In genomic region chr17:80990921-80991644, GRCh38 we compare ENCODE assay signal across 8 cellular contexts. TPM values are rescaled to one million over a fixed set of nuclear protein-coding genes. Genes with fewer than 3 reads are reported as not detected.
DNase-seq lines count a peak whose midpoint lies in the region; ATAC-seq and TF ChIP-seq lines count a peak whose summit lies in the region.

No MANE protein-coding gene starts in this region.

- DNase-seq in IMR-90 = no peak
- no peak for DNase-seq in choroid plexus epithelial cell (ENCODE audit: low read depth)
- no peak for DNase-seq in naive thymus-derived CD8-positive, alpha-beta T cell
- no peak for DNase-seq in anterior cingulate cortex (lab: John Stamatoyannopoulos, UW)
- no peak for DNase-seq in activated gamma-delta T cell (lab: John Stamatoyannopoulos, UW)
- no peak for DNase-seq in activated CD4-positive, alpha-beta T cell treated with anti-CD3 and anti-CD28 coated beads for 4 hours

- peak overlapping the region; percentile 98 for H4K5ac ChIP-seq in IMR-90 (ENCODE audit: low read depth, low read length)

- TF ChIP-seq CTCF in C4-2B (conservative IDR thresholded peaks at IDR 0.05) (no peak), IMR-90 (conservative IDR thresholded peaks at IDR 0.05; ENCODE audit: low read depth, low read length) (no peak), choroid plexus epithelial cell (conservative IDR thresholded peaks at IDR 0.05; ENCODE audit: low read depth, low read length) (no peak)

- H4K91ac ChIP-seq in IMR-90 (ENCODE audit: insufficient read depth, low read depth, low read length) = peak overlapping the region; percentile 87

- intact Hi-C loops in IMR-90 (cut with micrococcal nuclease) = no loop called here

- H3K9me3 Mint-ChIP-seq in naive thymus-derived CD8-positive, alpha-beta T cell = no peaks in the 10 kb centered on the region

- WGBS in IMR-90 (ENCODE audit: extremely low coverage in 2 of 2, insufficient read length in 1 of 2), 2 experiments = 57% methylated on average over 7 of the region's 22 CpGs; no CpG with 5 or more reads in 1 of the 2 experiments

- H3K9ac ChIP-seq in IMR-90 (ENCODE audit: low read depth, low read length) = peak overlapping the region; percentile 98

- peaks cover 5% of the 10 kb centered on the region for H3K4me1 ChIP-seq in IMR-90 (ENCODE audit: control insufficient read depth, insufficient read depth, low read length)

- peaks cover 0 to 10% (median 5%) of the 10 kb centered on the region in 3 donors for H3K36me3 Mint-ChIP-seq in naive thymus-derived CD8-positive, alpha-beta T cell

- CTCF ChIA-PET in IMR-90 (lab: Yijun Ruan, JAX) = no interaction called here

- peak overlapping the region; percentile 78 to 89 (median 80) for H3K4me3 Mint-ChIP-seq in naive thymus-derived CD8-positive, alpha-beta T cell

- peak overlapping the region; percentile 56 to 90 (median 86) for H3K27ac Mint-ChIP-seq in naive thymus-derived CD8-positive, alpha-beta T cell

- peak overlapping the region; percentile 81 for H3K56ac ChIP-seq in IMR-90 (ENCODE audit: extremely low read depth, insufficient read depth, low read length)

- no peak for ATAC-seq in IMR-90 (ENCODE audit: low read depth)
- peak; percentile 3 to 58 for ATAC-seq in naive thymus-derived CD8-positive, alpha-beta T cell
- ATAC-seq in GM18520 (IDR thresholded peaks at IDR 0.05; ENCODE audit: unreplicated experiment) = no peak

- no peaks in the 10 kb centered on the region for H3K27me3 ChIP-seq in IMR-90 (ENCODE audit: control insufficient read depth, insufficient read depth, low read length)

- POLR2A ChIA-PET in IMR-90 (lab: Charles Lee; ENCODE audit: unreplicated experiment) = no interaction called here
- POLR2A ChIA-PET in naive thymus-derived CD8-positive, alpha-beta T cell (lab: Charles Lee) = interaction anchor here (0.6 to 4.6 kb wide), 10 partner anchors 13 to 610 kb away, joined by 3 to 29 read pairs (median 4); no protein-coding TSS in a partner anchor

- H3K79me1 ChIP-seq in IMR-90 (ENCODE audit: low read depth in 1 of 2, low read length in 2 of 2) = peaks cover 14 to 26% of the 10 kb centered on the region in 2 experiments; a peak in 3 of 4 replicates

- H3K27me3 Mint-ChIP-seq in naive thymus-derived CD8-positive, alpha-beta T cell = no peaks in the 10 kb centered on the region

- H3K36me3 ChIP-seq in IMR-90 (ENCODE audit: control insufficient read depth, insufficient read depth, low read length) = peaks cover 10% of the 10 kb centered on the region; the same call in 1 of the 2 replicates

- H2BK20ac ChIP-seq in IMR-90 (ENCODE audit: low read depth, low read length) = no peak overlapping the region

- peak overlapping the region; percentile 82 for H2BK5ac ChIP-seq in IMR-90 (ENCODE audit: low read depth, low read length, poor library complexity, severe bottlenecking)

- H2AK5ac ChIP-seq in IMR-90 (ENCODE audit: low read depth, low read length) = peak overlapping the region; percentile 79; the same call in 1 of the 2 replicates

- peak overlapping the region; percentile 85 for H2BK120ac ChIP-seq in IMR-90 (ENCODE audit: low read depth, low read length)

- H3K9me3 ChIP-seq in IMR-90 (ENCODE audit: control insufficient read depth, insufficient read depth, low read length) = no peaks in the 10 kb centered on the region

- H3K4me3 ChIP-seq in IMR-90 (ENCODE audit: insufficient read depth, low read depth, low read length) (peak overlapping the region; percentile 87), choroid plexus epithelial cell (ENCODE audit: low read depth, low read length) (peak overlapping the region; percentile 71)

- peak overlapping the region; percentile 86 for H3K23ac ChIP-seq in IMR-90 (ENCODE audit: low read depth, low read length)

- peaks cover 12 to 46% (median 29%) of the 10 kb centered on the region in 4 donors for H3K4me1 Mint-ChIP-seq in naive thymus-derived CD8-positive, alpha-beta T cell

- TF ChIP-seq RAD21 in IMR-90 (IDR thresholded peaks at IDR 0.05; ENCODE audit: low read length) = no peak

- peak overlapping the region; percentile 99 for H4K8ac ChIP-seq in IMR-90 (ENCODE audit: low read depth in 2 of 2, low read length in 2 of 2)

- H2AK9ac ChIP-seq in IMR-90 (replicated peaks; ENCODE audit: low read depth, low read length, poor library complexity) = peak overlapping the region; percentile 76

- H2BK15ac ChIP-seq in IMR-90 (ENCODE audit: low read depth, low read length) = 0 out of 3 replicates have a peak overlapping the region, but pooled peaks have one; percentile 85

- H3K27ac ChIP-seq in C4-2B (peak overlapping the region; percentile 70), IMR-90 (ENCODE audit: insufficient read depth, low read length) (peak overlapping the region; percentile 85)

- peak overlapping the region; percentile 94 for H3K18ac ChIP-seq in IMR-90 (ENCODE audit: low read depth, low read length)

- peak overlapping the region; percentile 94 for H3K4ac ChIP-seq in IMR-90 (ENCODE audit: low read depth, low read length)

- no peaks in the 10 kb centered on the region for H3K9me1 ChIP-seq in IMR-90 (ENCODE audit: insufficient read depth, low read length)

- H3K4me2 ChIP-seq in IMR-90 (ENCODE audit: low read depth, low read length) = peak overlapping the region; percentile 90

- in situ Hi-C loops in IMR-90 (cut with MboI; ENCODE audit: low sequenced_read_pairs) = no loop called here

- no TSS peak for BruUV-seq in IMR-90 (replicated peaks; lab: Mats Ljungman, UMichigan)

- no peaks in the 10 kb centered on the region; the same call in 1 of the 2 replicates for H4K20me1 ChIP-seq in IMR-90 (ENCODE audit: insufficient read depth, low read length)

- dilution Hi-C loops in IMR-90 (cut with HindIII; ENCODE audit: low sequenced_read_pairs, unreplicated experiment) = no loop called here

- peak overlapping the region; percentile 99 for H3K14ac ChIP-seq in IMR-90 (replicated peaks; ENCODE audit: low read depth, low read length)

- no peak for TF ChIP-seq POLR2A in IMR-90 (IDR thresholded peaks at IDR 0.05; ENCODE audit: low read depth, low read length)

- H2AFZ ChIP-seq in IMR-90 (replicated peaks; ENCODE audit: low read length, poor library complexity) = peak overlapping the region; percentile 100

TF ChIP-seq in IMR-90, 13 proteins besides CTCF, POLR2A, EP300 and RAD21:
- TF ChIP-seq BHLHE40 (IDR thresholded peaks at IDR 0.05; ENCODE audit: low read depth, low read length) = no peak
- no peak for TF ChIP-seq MAZ (IDR thresholded peaks at IDR 0.05; ENCODE audit: borderline replicate concordance, low read depth, low read length)
- no peak for TF ChIP-seq FOS (IDR thresholded peaks at IDR 0.05; ENCODE audit: low read depth, low read length)
- no peak for TF ChIP-seq RFX5 (IDR thresholded peaks at IDR 0.05; ENCODE audit: low read depth, low read length)
- TF ChIP-seq RCOR1 (IDR thresholded peaks at IDR 0.05; ENCODE audit: insufficient replicate concordance, low read length) = no peak
- TF ChIP-seq CEBPB (IDR thresholded peaks at IDR 0.05; ENCODE audit: low read depth, low read length) = no peak
- no peak for TF ChIP-seq USF2 (IDR thresholded peaks at IDR 0.05; ENCODE audit: low read depth, low read length)
- TF ChIP-seq SMC3 (IDR thresholded peaks at IDR 0.05; ENCODE audit: low read depth, low read length) = no peak
- no peak for TF ChIP-seq NFE2L2 (IDR thresholded peaks at IDR 0.05; ENCODE audit: low read depth, low read length)
- no peak for TF ChIP-seq ELK1 (IDR thresholded peaks at IDR 0.05; ENCODE audit: borderline replicate concordance, low read depth, low read length)
- TF ChIP-seq CHD1 (IDR thresholded peaks at IDR 0.05; ENCODE audit: low read depth, low read length) = no peak
- TF ChIP-seq MXI1 (IDR thresholded peaks at IDR 0.05; ENCODE audit: borderline replicate concordance, low read depth, low read length) = no peak
- TF ChIP-seq MAFK (IDR thresholded peaks at IDR 0.05; ENCODE audit: low read depth, low read length) = no peak

RNA-seq across cellular contexts. Expression of gene CHMP6, which starts 0.6 kb away (rescaled TPM):
- 5.0 and 7.2 TPM in 2 replicates for total RNA-seq in IMR-90 (2012; rRNA removed)
- 40.3 and 44.2 TPM in 2 replicates for polyA plus RNA-seq in IMR-90 (2012; rRNA removed)
- 36.0 and 41.8 TPM in 2 replicates for polyA plus RNA-seq in IMR-90 (2012; cell fraction: cytosol; rRNA removed)
- polyA plus RNA-seq in IMR-90 (2012; cell fraction: nucleus; rRNA removed; ENCODE audit: low replicate concordance) = 18.8 and 27.5 TPM in 2 replicates
- total RNA-seq in naive thymus-derived CD8-positive, alpha-beta T cell = 10 to 100 TPM; 40.1 to 47.6 TPM
- polyA plus RNA-seq in naive thymus-derived CD8-positive, alpha-beta T cell = 10 to 100 TPM; 41.3 to 43.2 (median 41.6) TPM

RNA-seq across cellular contexts. Expression of gene BAIAP2, which starts 43.9 kb away (rescaled TPM):
- 18.3 and 22.8 TPM in 2 replicates for total RNA-seq in IMR-90 (2012; rRNA removed)
- 32.6 and 36.1 TPM in 2 replicates for polyA plus RNA-seq in IMR-90 (2012; rRNA removed)
- polyA plus RNA-seq in IMR-90 (2012; cell fraction: cytosol; rRNA removed) = 27.3 and 38.0 TPM in 2 replicates
- polyA plus RNA-seq in IMR-90 (2012; cell fraction: nucleus; rRNA removed; ENCODE audit: low replicate concordance) = 37.9 and 82.6 TPM in 2 replicates
- 10 to 100 TPM in 1 of 2 experiments, 1 to 10 TPM in 1; 7.4 to 11.7 TPM for total RNA-seq in naive thymus-derived CD8-positive, alpha-beta T cell
- 1 to 10 TPM; 2.2 to 6.9 (median 2.6) TPM for polyA plus RNA-seq in naive thymus-derived CD8-positive, alpha-beta T cell

Comparison
In these comparisons a context has a peak if more than half of its experiments do, and no peak if none do; other contexts are left out.
1. ATAC-seq: peak in naive thymus-derived CD8-positive, alpha-beta T cell (2 of 2); none in IMR-90 (single experiment) and GM18520 (single experiment).